ENCODE assay signal across 1 cellular context in the genomic region with DNA sequence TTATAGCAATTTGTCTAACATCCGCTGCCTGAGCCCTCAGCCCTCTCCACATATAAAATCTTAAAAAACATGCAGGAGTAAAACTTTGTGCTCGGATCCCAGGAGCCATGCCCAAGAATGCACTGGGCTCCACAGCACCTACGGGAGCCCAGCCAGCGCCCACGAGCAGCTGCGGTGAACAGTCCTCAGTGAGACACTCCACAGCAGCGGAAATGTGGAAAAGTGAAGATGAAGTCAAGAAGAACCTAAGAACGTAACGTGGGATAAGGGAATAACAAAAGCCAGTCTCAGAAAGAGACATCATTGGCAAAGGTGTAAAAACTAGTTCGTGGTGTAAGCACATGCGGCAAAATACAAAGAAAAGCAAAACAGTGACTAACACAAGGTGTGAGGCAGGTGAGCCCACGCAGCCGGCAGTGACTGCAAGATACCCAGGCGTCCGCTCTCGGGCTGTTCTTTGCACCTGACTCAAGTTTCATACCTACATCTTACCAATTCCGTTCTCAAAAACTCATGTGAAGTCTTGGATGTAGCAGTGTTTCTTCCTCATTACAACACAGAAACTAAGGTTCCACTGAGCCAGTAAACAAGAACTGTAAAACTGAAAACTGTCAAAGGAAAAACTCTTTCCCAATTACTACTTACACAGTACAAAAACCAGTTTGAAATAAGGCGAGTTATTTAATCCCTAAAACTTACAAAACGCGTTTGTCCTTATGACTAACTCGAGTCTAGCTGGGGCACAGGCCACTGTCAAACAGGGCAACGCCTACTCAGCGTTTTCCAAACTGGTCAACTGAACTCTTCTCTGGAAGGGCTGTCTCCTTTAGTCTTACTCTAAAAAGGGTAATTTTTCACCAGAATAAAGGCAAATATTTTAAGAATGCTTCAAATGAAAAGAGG.
TF ChIP-seq lines count a peak whose summit lies in the region.

No MANE protein-coding gene starts in this region.

TF ChIP-seq in K562, 482 proteins besides CTCF, POLR2A, EP300 and RAD21:
- TF ChIP-seq C11orf30 (IDR thresholded peaks at IDR 0.05; ENCODE audit: low read depth) (peak; percentile 94), MAFG (tag; conservative IDR thresholded peaks at IDR 0.05) (peak; percentile 83), NFE2 (IDR thresholded peaks at IDR 0.05; ENCODE audit: low read depth) (peak; percentile 38; the same call in 1 of the 2 replicates), MAFF (IDR thresholded peaks at IDR 0.05; ENCODE audit: low read length) (peak; percentile 79), MAFK (IDR thresholded peaks at IDR 0.05; ENCODE audit: low read length) (peak; percentile 85), SMAD4 (CRISPR knock-in tag; conservative IDR thresholded peaks at IDR 0.05) (no peak), ZNF316 (IDR thresholded peaks at IDR 0.05) (peak; percentile 96), FOSL1 (tag; conservative IDR thresholded peaks at IDR 0.05) (0 out of 2 replicates have a peak, but pooled peaks have one; percentile 10), LCOR (CRISPR knock-in tag; IDR thresholded peaks at IDR 0.05) (no peak), ZNF253 (CRISPR knock-in tag; conservative IDR thresholded peaks at IDR 0.05) (no peak)
- TF ChIP-seq, protein P1, sequence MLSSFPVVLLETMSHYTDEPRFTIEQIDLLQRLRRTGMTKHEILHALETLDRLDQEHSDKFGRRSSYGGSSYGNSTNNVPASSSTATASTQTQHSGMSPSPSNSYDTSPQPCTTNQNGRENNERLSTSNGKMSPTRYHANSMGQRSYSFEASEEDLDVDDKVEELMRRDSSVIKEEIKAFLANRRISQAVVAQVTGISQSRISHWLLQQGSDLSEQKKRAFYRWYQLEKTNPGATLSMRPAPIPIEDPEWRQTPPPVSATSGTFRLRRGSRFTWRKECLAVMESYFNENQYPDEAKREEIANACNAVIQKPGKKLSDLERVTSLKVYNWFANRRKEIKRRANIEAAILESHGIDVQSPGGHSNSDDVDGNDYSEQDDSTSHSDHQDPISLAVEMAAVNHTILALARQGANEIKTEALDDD (IDR thresholded peaks at IDR 0.05) = peak; percentile 93
- TF ChIP-seq, protein P2, sequence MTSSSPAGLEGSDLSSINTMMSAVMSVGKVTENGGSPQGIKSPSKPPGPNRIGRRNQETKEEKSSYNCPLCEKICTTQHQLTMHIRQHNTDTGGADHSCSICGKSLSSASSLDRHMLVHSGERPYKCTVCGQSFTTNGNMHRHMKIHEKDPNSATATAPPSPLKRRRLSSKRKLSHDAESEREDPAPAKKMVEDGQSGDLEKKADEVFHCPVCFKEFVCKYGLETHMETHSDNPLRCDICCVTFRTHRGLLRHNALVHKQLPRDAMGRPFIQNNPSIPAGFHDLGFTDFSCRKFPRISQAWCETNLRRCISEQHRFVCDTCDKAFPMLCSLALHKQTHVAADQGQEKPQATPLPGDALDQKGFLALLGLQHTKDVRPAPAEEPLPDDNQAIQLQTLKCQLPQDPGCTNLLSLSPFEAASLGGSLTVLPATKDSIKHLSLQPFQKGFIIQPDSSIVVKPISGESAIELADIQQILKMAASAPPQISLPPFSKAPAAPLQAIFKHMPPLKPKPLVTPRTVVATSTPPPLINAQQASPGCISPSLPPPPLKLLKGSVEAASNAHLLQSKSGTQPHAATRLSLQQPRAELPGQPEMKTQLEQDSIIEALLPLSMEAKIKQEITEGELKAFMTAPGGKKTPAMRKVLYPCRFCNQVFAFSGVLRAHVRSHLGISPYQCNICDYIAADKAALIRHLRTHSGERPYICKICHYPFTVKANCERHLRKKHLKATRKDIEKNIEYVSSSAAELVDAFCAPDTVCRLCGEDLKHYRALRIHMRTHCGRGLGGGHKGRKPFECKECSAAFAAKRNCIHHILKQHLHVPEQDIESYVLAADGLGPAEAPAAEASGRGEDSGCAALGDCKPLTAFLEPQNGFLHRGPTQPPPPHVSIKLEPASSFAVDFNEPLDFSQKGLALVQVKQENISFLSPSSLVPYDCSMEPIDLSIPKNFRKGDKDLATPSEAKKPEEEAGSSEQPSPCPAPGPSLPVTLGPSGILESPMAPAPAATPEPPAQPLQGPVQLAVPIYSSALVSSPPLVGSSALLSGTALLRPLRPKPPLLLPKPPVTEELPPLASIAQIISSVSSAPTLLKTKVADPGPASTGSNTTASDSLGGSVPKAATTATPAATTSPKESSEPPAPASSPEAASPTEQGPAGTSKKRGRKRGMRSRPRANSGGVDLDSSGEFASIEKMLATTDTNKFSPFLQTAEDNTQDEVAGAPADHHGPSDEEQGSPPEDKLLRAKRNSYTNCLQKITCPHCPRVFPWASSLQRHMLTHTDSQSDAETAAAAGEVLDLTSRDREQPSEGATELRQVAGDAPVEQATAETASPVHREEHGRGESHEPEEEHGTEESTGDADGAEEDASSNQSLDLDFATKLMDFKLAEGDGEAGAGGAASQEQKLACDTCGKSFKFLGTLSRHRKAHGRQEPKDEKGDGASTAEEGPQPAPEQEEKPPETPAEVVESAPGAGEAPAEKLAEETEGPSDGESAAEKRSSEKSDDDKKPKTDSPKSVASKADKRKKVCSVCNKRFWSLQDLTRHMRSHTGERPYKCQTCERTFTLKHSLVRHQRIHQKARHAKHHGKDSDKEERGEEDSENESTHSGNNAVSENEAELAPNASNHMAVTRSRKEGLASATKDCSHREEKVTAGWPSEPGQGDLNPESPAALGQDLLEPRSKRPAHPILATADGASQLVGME (CRISPR knock-in tag; IDR thresholded peaks at IDR 0.05) = no peak
